ENCODE assay signal across 1 cellular context in genomic region chr1:221868894-221869293, GRCh38.
TF ChIP-seq lines count a peak whose summit lies in the region.

No MANE protein-coding gene starts in this region.

TF ChIP-seq in HEK293, 187 proteins besides CTCF, POLR2A, EP300 and RAD21 (continued from another document):
- TF ChIP-seq ZNF398 (tag by site-specific recombination; IDR thresholded peaks at IDR 0.05): 0 out of 2 replicates have a peak, but pooled peaks have one; percentile 12
- TF ChIP-seq ZNF350 (tag by site-specific recombination; IDR thresholded peaks at IDR 0.05): no peak
- TF ChIP-seq ZNF239 (tag by site-specific recombination; IDR thresholded peaks at IDR 0.05): no peak
- no peak for TF ChIP-seq PRDM10 (tag by site-specific recombination; IDR thresholded peaks at IDR 0.05)
- no peak for TF ChIP-seq ZNF174 (tag by site-specific recombination; IDR thresholded peaks at IDR 0.05)
- TF ChIP-seq ZNF792 (tag by site-specific recombination; IDR thresholded peaks at IDR 0.05): no peak
- no peak for TF ChIP-seq ZSCAN30 (tag by site-specific recombination; IDR thresholded peaks at IDR 0.05)
